In the genomic region with DNA sequence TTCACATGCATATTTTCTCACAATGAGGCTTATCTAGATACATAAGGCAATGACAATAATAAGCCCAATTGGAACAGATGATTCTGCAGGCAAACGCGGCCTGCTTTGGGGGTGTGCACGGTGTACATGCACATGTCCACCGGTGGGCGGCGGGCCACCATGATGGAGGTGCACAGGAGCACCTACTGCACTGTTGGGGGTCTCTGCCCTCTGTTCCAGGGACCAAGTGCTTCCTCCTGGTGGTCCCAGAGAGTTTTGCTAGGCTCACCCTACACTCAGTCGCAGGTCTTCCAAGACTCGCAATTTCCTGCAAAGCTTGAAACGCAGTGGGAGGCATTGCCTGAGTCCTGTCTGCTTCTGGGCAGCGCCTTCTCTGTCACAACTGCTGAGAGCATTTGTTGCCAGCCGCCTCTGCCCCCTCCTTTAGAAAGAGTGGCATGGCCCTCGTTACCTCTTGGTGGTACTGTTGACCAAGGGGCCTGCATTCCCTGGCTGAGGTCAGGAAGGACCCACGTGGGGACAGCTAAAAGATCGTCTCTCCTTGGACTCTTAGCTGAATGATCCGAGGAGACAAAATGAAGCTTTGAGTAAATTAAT, we compare ENCODE assay signal across 27 cellular contexts.
A peak's percentile ranks its signal among the peaks of the same experiment; 100 is the strongest.
DNase-seq lines count a peak whose midpoint lies in the region; ATAC-seq, FAIRE-seq and TF ChIP-seq lines count a peak whose summit lies in the region.
"Had no signal": no experiment of that assay in that cellular context is flagged by ENCODE, and none has a peak within 500 bp of the region (broad histone marks: within the 10 kb centered on the region; RNA-seq: fewer than 3 reads in every experiment).

No MANE protein-coding gene starts in this region.

- no peak overlapping the region for H4K8ac ChIP-seq in H1 (ENCODE audit: extremely low read depth, insufficient read depth, low read length)

- no peak overlapping the region for H2BK20ac ChIP-seq in H1 (ENCODE audit: low read length)

- no peak overlapping the region for H2BK15ac ChIP-seq in H1 (ENCODE audit: low read length)

- H3K4me1 ChIP-seq in H1 (replicated peaks in 1 of 4; ENCODE audit: control insufficient read depth in 3 of 4, insufficient read depth in 4 of 4, low read length in 3 of 4), result no peaks in the 10 kb centered on the region
- no peaks in the 10 kb centered on the region for H3K4me1 ChIP-seq in neural progenitor cell

- H3K36me3 ChIP-seq in H1 (ENCODE audit: control insufficient read depth in 2 of 4, insufficient read depth in 4 of 4, low read length in 3 of 4) (no peaks in the 10 kb centered on the region), neural progenitor cell (no peaks in the 10 kb centered on the region)

- no peak overlapping the region for H3K23ac ChIP-seq in H1 (ENCODE audit: insufficient read length)

- TF ChIP-seq CTCF in 22Rv1 (IDR thresholded peaks at IDR 0.05) (0 out of 2 replicates have a peak, but pooled peaks have one; percentile 5), H1 (IDR thresholded peaks at IDR 0.05; ENCODE audit: control extremely low read depth in 1 of 3, insufficient read depth in 1 of 3, low read depth in 1 of 3, low read length in 3 of 3) (peak; percentile 6 to 30 (median 20)), neural progenitor cell (IDR thresholded peaks at IDR 0.05) (peak; percentile 8)

- CTCF ChIA-PET in H1 (lab: Charles Lee; ENCODE audit: partially characterized antibody), result interaction anchor here (1.1 to 1.9 kb wide), 4 partner anchors 9 to 97 kb away, joined by 3 to 13 read pairs (median 4); no protein-coding TSS in a partner anchor
- CTCF ChIA-PET in activated CD8-positive, alpha-beta T cell treated with anti-CD3 and anti-CD28 coated beads, Interleukin-2, amount 10 ng/mL, durations not matched to agents 7 days and 5 days (lab: Charles Lee), result no interaction called here

- H4K20me1 ChIP-seq in H1 (replicated peaks in 1 of 2; ENCODE audit: control insufficient read depth in 1 of 2, insufficient read depth in 2 of 2, low read length in 2 of 2) (no peaks in the 10 kb centered on the region), neural progenitor cell (ENCODE audit: low read depth) (no peaks in the 10 kb centered on the region)

- peaks cover 10% of the 10 kb centered on the region for H3K27me3 Mint-ChIP-seq in neural progenitor cell (ENCODE audit: insufficient read depth, low read depth)
- H3K27me3 Mint-ChIP-seq in activated CD8-positive, alpha-beta T cell treated with anti-CD3 and anti-CD28 coated beads, Interleukin-2, amount 10 ng/mL, durations not matched to agents 7 days and 5 days (ENCODE audit: low read depth), result peaks cover 11% of the 10 kb centered on the region

- H3K79me2 ChIP-seq in H1 (ENCODE audit: control insufficient read depth in 1 of 2, insufficient read depth in 2 of 2, low read length in 2 of 2) (no peaks in the 10 kb centered on the region), neural progenitor cell (ENCODE audit: low read depth) (no peaks in the 10 kb centered on the region)

- no peak overlapping the region for H2BK5ac ChIP-seq in H1 (ENCODE audit: low read depth, low read length)

- no peak overlapping the region for H3K4ac ChIP-seq in H1 (replicated peaks; ENCODE audit: insufficient read length, low read depth, low read length)

- H3K14ac ChIP-seq in H1 (ENCODE audit: insufficient read length), result no peak overlapping the region

- DNase-seq in D341Med (ENCODE audit: low spot score) (peak; percentile 12), H1 (ENCODE audit: low read depth in 1 of 2, low spot score in 2 of 2) (peak in 1 of 2 experiments; percentile 26), neural progenitor cell (ENCODE audit: low spot score) (peak; percentile 10), G401 (ENCODE audit: low spot score) (no peak)
- no peak for DNase-seq in activated CD8-positive, alpha-beta T cell treated with anti-CD3 and anti-CD28 coated beads, Interleukin-2, amount 10 ng/mL, durations not matched to agents 7 days and 5 days
- DNase-seq: CD4-positive, alpha-beta T cell; COR-L47; DMS 273 treated with DMSO at 0.1 percent for 48 hours; DND-41; Karpas-422; MV-4-11; NCI-H1105 treated with DMSO at 0.1 percent for 48 hours; NCI-H1694; NCI-H2081; NCI-H2171; NCI-H526; PC-3; RPMI8226; SHP77 treated with DMSO at 0.1 percent for 48 hours had no signal

- H2BK12ac ChIP-seq in H1 (ENCODE audit: low read depth, low read length), result no peak overlapping the region

- TF ChIP-seq POLR2A in H1 (IDR thresholded peaks at IDR 0.05; ENCODE audit: control extremely low read depth in 1 of 2, low read depth in 2 of 2, low read length in 2 of 2), result no peak

- no peaks in the 10 kb centered on the region for H3F3A ChIP-seq in neural progenitor cell (ENCODE audit: low read depth)

- no peak overlapping the region for H3K27ac Mint-ChIP-seq in neural progenitor cell
- no peak overlapping the region for H3K27ac Mint-ChIP-seq in activated CD8-positive, alpha-beta T cell treated with anti-CD3 and anti-CD28 coated beads, Interleukin-2, amount 10 ng/mL, durations not matched to agents 7 days and 5 days
- H3K27ac Mint-ChIP-seq: CD4-positive, alpha-beta T cell; GM23338; IgD-negative memory B cell had no signal

- no peaks in the 10 kb centered on the region for H3K36me3 Mint-ChIP-seq in neural progenitor cell
- no peaks in the 10 kb centered on the region for H3K36me3 Mint-ChIP-seq in activated CD8-positive, alpha-beta T cell treated with anti-CD3 and anti-CD28 coated beads, Interleukin-2, amount 10 ng/mL, durations not matched to agents 7 days and 5 days (ENCODE audit: low read depth)

- no peaks in the 10 kb centered on the region for H3K79me1 ChIP-seq in H1 (ENCODE audit: low read depth, low read length)

- ATAC-seq in GM21515 (IDR thresholded peaks at IDR 0.05; ENCODE audit: unreplicated experiment) (no peak), HG02610 (IDR thresholded peaks at IDR 0.05; ENCODE audit: unreplicated experiment) (no peak)
- ATAC-seq in activated CD8-positive, alpha-beta T cell treated with anti-CD3 and anti-CD28 coated beads, Interleukin-2, amount 10 ng/mL, durations not matched to agents 7 days and 5 days, result no peak
- ATAC-seq: GM23338, HCT116, PC-3 had no signal

- H4K5ac ChIP-seq in H1 (ENCODE audit: insufficient read length, low read depth, low read length), result no peak overlapping the region

- peaks cover 2% of the 10 kb centered on the region; the same call in 1 of the 2 replicates for H3K23me2 ChIP-seq in H1 (ENCODE audit: low read depth, low read length)

- H3K9ac ChIP-seq in H1 (replicated peaks in 1 of 4; ENCODE audit: extremely low read depth in 1 of 4, low read depth in 3 of 4, low read length in 3 of 4) (no peak overlapping the region), neural progenitor cell (no peak overlapping the region)

- H2BK120ac ChIP-seq in H1 (replicated peaks; ENCODE audit: low read depth, low read length), result no peak overlapping the region

- H3K9me3 ChIP-seq in H1 (ENCODE audit: insufficient read depth in 2 of 2, low read depth in 1 of 2, low read length in 1 of 2) (peaks cover 8 to 9% of the 10 kb centered on the region in 2 experiments; a peak in 3 of 4 replicates), neural progenitor cell (ENCODE audit: low read depth) (no peaks in the 10 kb centered on the region)

- H3K27me3 ChIP-seq in H1 (replicated peaks in 1 of 4; ENCODE audit: control insufficient read depth in 3 of 4, extremely low read depth in 1 of 4, insufficient read depth in 3 of 4, low read length in 3 of 4), result no peaks in the 10 kb centered on the region; a peak in 3 of 7 replicates
- H3K27me3 ChIP-seq in neural progenitor cell, result no peaks in the 10 kb centered on the region

- H3K4me3 ChIP-seq in H1 (ENCODE audit: extremely low read depth in 1 of 4, insufficient read depth in 2 of 4, low read depth in 3 of 4, low read length in 4 of 4) (no peak overlapping the region), neural progenitor cell (no peak overlapping the region)
- H3K4me3 ChIP-seq: GM23338, SK-N-MC had no signal

- peaks cover 5% of the 10 kb centered on the region for H3K4me1 Mint-ChIP-seq in neural progenitor cell
- H3K4me1 Mint-ChIP-seq in activated CD8-positive, alpha-beta T cell treated with anti-CD3 and anti-CD28 coated beads, Interleukin-2, amount 10 ng/mL, durations not matched to agents 7 days and 5 days (ENCODE audit: low read depth), result no peaks in the 10 kb centered on the region
- H3K4me1 Mint-ChIP-seq: GM23338, IgD-negative memory B cell had no signal

- H3K56ac ChIP-seq in H1 (replicated peaks; ENCODE audit: insufficient read length, low read depth, low read length), result no peak overlapping the region

- POLR2A ChIA-PET in H1 (lab: Charles Lee; ENCODE audit: partially characterized antibody), result no interaction called here
- POLR2A ChIA-PET in activated CD8-positive, alpha-beta T cell treated with anti-CD3 and anti-CD28 coated beads, Interleukin-2, amount 10 ng/mL, durations not matched to agents 7 days and 5 days (lab: Charles Lee), result no interaction called here

- no peak overlapping the region for H2AK5ac ChIP-seq in H1 (ENCODE audit: low read depth, low read length)

- peaks cover 9% of the 10 kb centered on the region for H3K9me3 Mint-ChIP-seq in neural progenitor cell
- peaks cover 3% of the 10 kb centered on the region for H3K9me3 Mint-ChIP-seq in activated CD8-positive, alpha-beta T cell treated with anti-CD3 and anti-CD28 coated beads, Interleukin-2, amount 10 ng/mL, durations not matched to agents 7 days and 5 days (ENCODE audit: insufficient read depth)
- H3K9me3 Mint-ChIP-seq: CD4-positive, alpha-beta T cell had no signal

- peak in 1 of 2 experiments; percentile 4; a peak in 1 of 4 replicates for TF ChIP-seq RAD21 in H1 (IDR thresholded peaks at IDR 0.05 in 1 of 2, conservative IDR thresholded peaks at IDR 0.05 in 1 of 2; ENCODE audit: low read depth in 2 of 2, low read length in 2 of 2)

- in situ Hi-C loops in G401 (cut with HindIII; ENCODE audit: low sequenced_read_pairs), result no loop called here

- H3K27ac ChIP-seq in 22Rv1, result no peak overlapping the region
- no peak overlapping the region for H3K27ac ChIP-seq in H1 (ENCODE audit: low read depth, low read length)
- H3K27ac ChIP-seq in neural progenitor cell, result no peak overlapping the region
- H3K27ac ChIP-seq: SK-N-MC had no signal

- FAIRE-seq in H1 (lab: Jason Lieb, UNC), result no peak
- FAIRE-seq: GM12892 had no signal

- no peak overlapping the region for H4K91ac ChIP-seq in H1 (replicated peaks; ENCODE audit: insufficient read length, low read length)

- no peak overlapping the region for H3K4me3 Mint-ChIP-seq in neural progenitor cell
- H3K4me3 Mint-ChIP-seq in activated CD8-positive, alpha-beta T cell treated with anti-CD3 and anti-CD28 coated beads, Interleukin-2, amount 10 ng/mL, durations not matched to agents 7 days and 5 days, result no peak overlapping the region
- H3K4me3 Mint-ChIP-seq: CD4-positive, alpha-beta T cell; GM23338; IgD-negative memory B cell had no signal

- 83% methylated on average over 15 of the region's 15 CpGs; no CpG with 5 or more reads in 1 of the 2 experiments for WGBS in H1 (ENCODE audit: extremely low coverage in 1 of 2, insufficient coverage in 1 of 2, insufficient read length in 1 of 2, insufficient replicate concordance in 2 of 2, low coverage in 1 of 2, low lambda C conversion rate in 2 of 2, missing lambda C conversion rate in 1 of 2), 2 experiments

- no peak overlapping the region for H2AFZ ChIP-seq in H1 (ENCODE audit: low read length)
- no peak overlapping the region for H2AFZ ChIP-seq in neural progenitor cell (replicated peaks)
- H2AFZ ChIP-seq: GM23338 had no signal

- no peak for TF ChIP-seq EP300 in H1 (IDR thresholded peaks at IDR 0.05; ENCODE audit: borderline replicate concordance in 1 of 2, low read depth in 2 of 2, low read length in 2 of 2)

- no peak overlapping the region for H3K18ac ChIP-seq in H1 (ENCODE audit: extremely low read depth, low read length)

- no peak overlapping the region for H3K4me2 ChIP-seq in H1 (ENCODE audit: insufficient read depth in 1 of 2, low read depth in 2 of 2, low read length in 2 of 2)
- no peak overlapping the region for H3K4me2 ChIP-seq in neural progenitor cell
- H3K4me2 ChIP-seq: GM23338 had no signal

Comparison
In these comparisons a context has a peak if more than half of its experiments do, and no peak if none do; other contexts are left out.
1. DNase-seq: peak in D341Med (single experiment) and neural progenitor cell (single experiment); none in G401 (single experiment) and activated CD8-positive, alpha-beta T cell treated with anti-CD3 and anti-CD28 coated beads, Interleukin-2, amount 10 ng/mL, durations not matched to agents 7 days and 5 days (single experiment).
2. Peak in every context shown above with its lines, with median percentiles within 50 percentile points of each other: CTCF ChIP-seq.